12 cellular contexts compared by ENCODE assay signal in genomic region chr13:29081036-29081435, GRCh38.
DNase-seq lines count a peak whose midpoint lies in the region; ATAC-seq and TF ChIP-seq lines count a peak whose summit lies in the region.
"Had no signal": no experiment of that assay in that cellular context is flagged by ENCODE, and none has a peak within 500 bp of the region (broad histone marks: within the 10 kb centered on the region; RNA-seq: fewer than 3 reads in every experiment).

No MANE protein-coding gene starts in this region.

- no peaks in the 10 kb centered on the region for H3K36me3 Mint-ChIP-seq in WTC11
- H3K36me3 Mint-ChIP-seq: neural progenitor cell had no signal

- DNase-seq in SKM-1 (lab: John Stamatoyannopoulos, UW; ENCODE audit: unreplicated experiment) (peak; percentile 59), HuH-7 (ENCODE audit: low spot score) (no peak), cerebellar nuclear complex (lab: John Stamatoyannopoulos, UW) (no peak), WTC11 (ENCODE audit: low spot score) (no peak), NCI-H510A (lab: John Stamatoyannopoulos, UW) (no peak)
- DNase-seq: GF-D8; IMR-90; stimulated activated CD8-positive, alpha-beta memory T cell treated with anti-CD3 and anti-CD28 coated beads, Interleukin-4, amount 100 ng/mL, for 48 hours had no signal

- H4K20me1 ChIP-seq in BLaER1 treated with 17β-estradiol and CSF1 and Interleukin-3, amounts not matched to agents 10 nM and 100 nM: no peaks in the 10 kb centered on the region

- H3K4me3 ChIP-seq in BLaER1 treated with 17β-estradiol and CSF1 and Interleukin-3, amounts not matched to agents 10 nM and 100 nM: no peak overlapping the region
- H3K4me3 ChIP-seq: neural progenitor cell had no signal

- ATAC-seq in GM18907 (IDR thresholded peaks at IDR 0.05; ENCODE audit: unreplicated experiment) (peak; percentile 93), HG03103 (IDR thresholded peaks at IDR 0.05; ENCODE audit: low read depth, unreplicated experiment) (peak; percentile 98), WTC11 (no peak)

- no peak overlapping the region for H3K9ac ChIP-seq in BLaER1 treated with 17β-estradiol and CSF1 and Interleukin-3, amounts not matched to agents 10 nM and 100 nM
- H3K9ac ChIP-seq: neural progenitor cell had no signal

- H3K4me3 Mint-ChIP-seq in WTC11: no peak overlapping the region
- H3K4me3 Mint-ChIP-seq: neural progenitor cell had no signal

- H3K4me2 ChIP-seq in BLaER1 treated with 17β-estradiol and CSF1 and Interleukin-3, amounts not matched to agents 10 nM and 100 nM: peak overlapping the region in 10 of 11 experiments; percentile 29 to 68 (median 56); a peak in 20 of 22 replicates
- H3K4me2 ChIP-seq: neural progenitor cell had no signal

- peaks cover 13 to 33% (median 26%) of the 10 kb centered on the region in 11 experiments; a peak in 20 of 22 replicates for H3K9me3 ChIP-seq in BLaER1 treated with 17β-estradiol and CSF1 and Interleukin-3, amounts not matched to agents 10 nM and 100 nM (replicated peaks in 1 of 11)

- H3K36me3 ChIP-seq in BLaER1 treated with 17β-estradiol and CSF1 and Interleukin-3, amounts not matched to agents 10 nM and 100 nM: no peaks in the 10 kb centered on the region
- H3K36me3 ChIP-seq: neural progenitor cell had no signal

- no peaks in the 10 kb centered on the region for H3K4me1 Mint-ChIP-seq in WTC11
- H3K4me1 Mint-ChIP-seq: neural progenitor cell had no signal

- no peak overlapping the region for H3K27ac Mint-ChIP-seq in WTC11
- H3K27ac Mint-ChIP-seq: neural progenitor cell had no signal

- H3K9me3 Mint-ChIP-seq in WTC11: peaks cover 21% of the 10 kb centered on the region
- H3K9me3 Mint-ChIP-seq: neural progenitor cell had no signal

- no peak for TF ChIP-seq CTCF in WTC11 (IDR thresholded peaks at IDR 0.05)

- CTCF ChIA-PET in WTC11 (lab: Charles Lee): no interaction called here

- H3K4me1 ChIP-seq in BLaER1 treated with 17β-estradiol and CSF1 and Interleukin-3, amounts not matched to agents 10 nM and 100 nM: peaks cover 4 to 31% (median 27%) of the 10 kb centered on the region in 10 experiments; a peak in 18 of 20 replicates
- H3K4me1 ChIP-seq: neural progenitor cell had no signal

- POLR2A ChIA-PET in WTC11 (lab: Charles Lee): no interaction called here

- peak overlapping the region in 6 of 11 experiments; percentile 13 to 50 (median 41); a peak in 9 of 22 replicates for H3K27ac ChIP-seq in BLaER1 treated with 17β-estradiol and CSF1 and Interleukin-3, amounts not matched to agents 10 nM and 100 nM
- H3K27ac ChIP-seq: neural progenitor cell had no signal

- no peaks in the 10 kb centered on the region for H3K27me3 ChIP-seq in BLaER1 treated with 17β-estradiol and CSF1 and Interleukin-3, amounts not matched to agents 10 nM and 100 nM
- H3K27me3 ChIP-seq: neural progenitor cell had no signal

- H3K27me3 Mint-ChIP-seq in WTC11 (ENCODE audit: low read depth): no peaks in the 10 kb centered on the region

TF ChIP-seq in WTC11, 78 proteins besides CTCF, POLR2A, EP300 and RAD21:
- TF ChIP-seq ATF6 (CRISPR knock-in tag; IDR thresholded peaks at IDR 0.05) (no peak), ZNF281 (CRISPR knock-in tag; IDR thresholded peaks at IDR 0.05) (no peak), EMX1 (CRISPR knock-in tag; IDR thresholded peaks at IDR 0.05) (no peak), CREB1 (CRISPR knock-in tag; IDR thresholded peaks at IDR 0.05) (no peak), ETV6 (CRISPR knock-in tag; IDR thresholded peaks at IDR 0.05) (no peak), ZNF317 (CRISPR knock-in tag; IDR thresholded peaks at IDR 0.05; ENCODE audit: borderline replicate concordance, low read depth) (no peak), E2F1 (CRISPR knock-in tag; IDR thresholded peaks at IDR 0.05) (no peak), SMAD3 (CRISPR knock-in tag; IDR thresholded peaks at IDR 0.05; ENCODE audit: borderline replicate concordance) (no peak), AFF4 (CRISPR knock-in tag; IDR thresholded peaks at IDR 0.05; ENCODE audit: borderline replicate concordance) (no peak)
